8 cellular contexts compared by ENCODE assay signal in genomic region chr13:23966691-23967615, GRCh38.
A peak's percentile ranks its signal among the peaks of the same experiment; 100 is the strongest.
DNase-seq lines count a peak whose midpoint lies in the region; ATAC-seq and TF ChIP-seq lines count a peak whose summit lies in the region.

No MANE protein-coding gene starts in this region.

- no peak for DNase-seq in activated T-cell treated with anti-CD3 and anti-CD28 coated beads, Interleukin-2, amount 50 U/mL, for 24 hours
- DNase-seq in activated T-cell treated with anti-CD3 and anti-CD28 coated beads for 4 hours (no peak), GDM1 (lab: John Stamatoyannopoulos, UW) (no peak), WERI-Rb-1 (no peak)
- DNase-seq in activated effector memory CD4-positive, alpha-beta T cell treated with anti-CD3 and anti-CD28 coated beads, Interleukin-2, amount 50 U/mL, for 16 hours: no peak

- H3K27me3 ChIP-seq in endocrine pancreas (ENCODE audit: control insufficient read depth, insufficient read depth, low read length): no peaks in the 10 kb centered on the region
- no peaks in the 10 kb centered on the region for H3K27me3 ChIP-seq in WERI-Rb-1 (ENCODE audit: insufficient read depth, low read depth, severe bottlenecking)

- TF ChIP-seq CTCF in WERI-Rb-1 (IDR thresholded peaks at IDR 0.05; ENCODE audit: low read depth, low read length): no peak

- H3K27ac ChIP-seq in temporal lobe (ENCODE audit: low read depth, low read length) (peak overlapping the region; percentile 75), WERI-Rb-1 (no peak overlapping the region)

- no peaks in the 10 kb centered on the region for H3K36me3 ChIP-seq in endocrine pancreas (ENCODE audit: control insufficient read depth, insufficient read depth, low read length)
- no peaks in the 10 kb centered on the region for H3K36me3 ChIP-seq in WERI-Rb-1

- no peak overlapping the region for H3K9ac ChIP-seq in endocrine pancreas (ENCODE audit: control insufficient read depth, insufficient read depth, low read length)

- peaks cover 10% of the 10 kb centered on the region for H3K4me1 ChIP-seq in endocrine pancreas (ENCODE audit: control insufficient read depth, insufficient read depth, low read length)

- H3K4me3 ChIP-seq in endocrine pancreas (ENCODE audit: control insufficient read depth, insufficient read depth, low read length) (peak overlapping the region; percentile 19), WERI-Rb-1 (ENCODE audit: low read depth, low read length) (no peak overlapping the region)

- no peaks in the 10 kb centered on the region for H3K9me3 Mint-ChIP-seq in activated T-cell treated with anti-CD3 and anti-CD28 coated beads, Interleukin-2, amount 50 U/mL, for 24 hours

- H3K4me3 Mint-ChIP-seq in activated T-cell treated with anti-CD3 and anti-CD28 coated beads, Interleukin-2, amount 50 U/mL, for 24 hours: peak overlapping the region; percentile 38

- H3K36me3 Mint-ChIP-seq in activated T-cell treated with anti-CD3 and anti-CD28 coated beads, Interleukin-2, amount 50 U/mL, for 24 hours (ENCODE audit: low read depth): no peaks in the 10 kb centered on the region

- peak; percentile 79 for ATAC-seq in HG03442 (IDR thresholded peaks at IDR 0.05; ENCODE audit: unreplicated experiment)

- H3K4me1 Mint-ChIP-seq in activated T-cell treated with anti-CD3 and anti-CD28 coated beads, Interleukin-2, amount 50 U/mL, for 24 hours (ENCODE audit: low read depth): peaks cover 38% of the 10 kb centered on the region

- no peaks in the 10 kb centered on the region for H3K27me3 Mint-ChIP-seq in activated T-cell treated with anti-CD3 and anti-CD28 coated beads, Interleukin-2, amount 50 U/mL, for 24 hours

- H3K27ac Mint-ChIP-seq in activated T-cell treated with anti-CD3 and anti-CD28 coated beads, Interleukin-2, amount 50 U/mL, for 24 hours: peak overlapping the region; percentile 85

- H3K9me3 ChIP-seq in endocrine pancreas (ENCODE audit: control insufficient read depth, low read length) (no peaks in the 10 kb centered on the region), WERI-Rb-1 (ENCODE audit: severe bottlenecking) (no peaks in the 10 kb centered on the region)
